In the genomic region with DNA sequence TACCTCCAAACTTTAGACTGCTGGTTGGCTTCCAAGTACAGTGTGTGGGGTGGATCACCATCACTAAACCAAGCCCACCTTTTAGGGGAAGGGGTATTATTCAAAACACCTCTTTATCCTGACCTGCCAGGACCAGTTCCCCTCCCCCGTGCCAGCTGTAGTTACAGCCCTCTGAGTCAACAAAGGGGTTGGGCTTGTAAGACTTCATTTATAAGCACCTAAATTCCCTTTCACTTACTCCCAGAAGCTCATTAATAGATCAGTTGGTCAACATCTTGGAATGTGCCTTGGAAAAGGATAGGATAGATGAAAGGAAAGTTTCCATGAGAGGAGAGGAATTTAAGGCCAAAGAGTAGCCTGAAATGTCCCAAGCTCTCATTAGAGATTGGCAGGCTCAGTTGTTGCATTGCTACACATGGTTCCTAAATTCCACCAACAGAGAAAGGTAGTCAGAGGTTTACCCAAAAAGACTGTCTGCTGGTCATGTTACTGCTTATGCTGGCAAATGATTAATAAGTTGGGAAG, we compare ENCODE assay signal across 7 cellular contexts. TPM values are rescaled to one million over a fixed set of nuclear protein-coding genes. Genes with fewer than 3 reads are reported as not detected.
DNase-seq lines count a peak whose midpoint lies in the region; ATAC-seq, FAIRE-seq and TF ChIP-seq lines count a peak whose summit lies in the region.

No MANE protein-coding gene starts in this region.

- no peak for TF ChIP-seq POLR2A in GM12892 (IDR thresholded peaks at IDR 0.05; ENCODE audit: low read depth, low read length)
- TF ChIP-seq POLR2A in NB4 (IDR thresholded peaks at IDR 0.05; ENCODE audit: extremely low read depth, insufficient read length), result no peak

- peak; percentile 89 for FAIRE-seq in GM12892 (lab: Jason Lieb, UNC)

- no peak for ATAC-seq in HG02798 (IDR thresholded peaks at IDR 0.05; ENCODE audit: poor library complexity, unreplicated experiment)
- no peak for ATAC-seq in GM19452 (IDR thresholded peaks at IDR 0.05; ENCODE audit: unreplicated experiment)

- H3K4me3 ChIP-seq in NB4 (ENCODE audit: low read depth, low read length) (no peak overlapping the region), epithelial cell of proximal tubule (ENCODE audit: low read depth, low read length) (no peak overlapping the region), skeletal muscle cell (ENCODE audit: low read depth, low read length) (no peak overlapping the region)

- DNase-seq in GM12892 (ENCODE audit: insufficient read length) (no peak), NB4 (ENCODE audit: low read depth) (peak; percentile 74), epithelial cell of proximal tubule (ENCODE audit: low read depth) (peak; percentile 95), skeletal muscle cell (ENCODE audit: low read depth) (peak; percentile 71), ureter (ENCODE audit: low spot score) (no peak)

- no peak for TF ChIP-seq CTCF in NB4 (IDR thresholded peaks at IDR 0.05; ENCODE audit: low read depth, low read length)
- no peak for TF ChIP-seq CTCF in epithelial cell of proximal tubule (conservative IDR thresholded peaks at IDR 0.05; ENCODE audit: low read depth, low read length)

RNA-seq across cellular contexts. Expression of a gene that starts 59.2 kb away (rescaled TPM):
- polyA plus RNA-seq in GM12892 (2012; ENCODE audit: missing spikeins), result 172 TPM
- total RNA-seq in epithelial cell of proximal tubule (10.6 and 13.6 TPM in 2 replicates), ureter (31.0 TPM)

Comparison
In these comparisons a context has a peak if more than half of its experiments do, and no peak if none do; other contexts are left out.
1. DNase-seq: peak in NB4 (single experiment), epithelial cell of proximal tubule (single experiment) and skeletal muscle cell (single experiment); none in GM12892 (single experiment) and ureter (single experiment).